In genomic region chr12:116287850-116288301, GRCh38 we compare ENCODE assay signal across 21 cellular contexts. TPM values are rescaled to one million over a fixed set of nuclear protein-coding genes. Genes with fewer than 3 reads are reported as not detected.
DNase-seq lines count a peak whose midpoint lies in the region; ATAC-seq, FAIRE-seq and TF ChIP-seq lines count a peak whose summit lies in the region.
"Had no signal": no experiment of that assay in that cellular context is flagged by ENCODE, and none has a peak within 500 bp of the region (broad histone marks: within the 10 kb centered on the region; RNA-seq: fewer than 3 reads in every experiment).

No MANE protein-coding gene starts in this region.

- H3K27ac ChIP-seq in HepG2 (ENCODE audit: extremely low read length, insufficient read depth, low read length) (no peak overlapping the region), right lobe of liver (no peak overlapping the region), RWPE2 (ENCODE audit: poor library complexity, severe bottlenecking) (no peak overlapping the region), foreskin keratinocyte (no peak overlapping the region)

- no peaks in the 10 kb centered on the region for H3K36me3 Mint-ChIP-seq in activated T-helper 1 cell treated with anti-CD3 and anti-CD28 coated beads, Interleukin-12 subunit alpha, Interleukin-12 subunit beta, Interleukin-2, Interleukin-4 antibody, amounts not matched to agents 30 ng/mL and 10 ng/mL and 1 ng/mL, durations not matched to agents 14 hours and 24 hours and 36 hours (ENCODE audit: low read depth)
- H3K36me3 Mint-ChIP-seq: CD14-positive monocyte had no signal

- 54% methylated on average over 3 of the region's 3 CpGs for WGBS in HepG2 (ENCODE audit: low lambda C conversion rate)
- 45% methylated on average over 1 of the region's 3 CpGs for WGBS in right lobe of liver (ENCODE audit: insufficient coverage, low coverage, low lambda C conversion rate, missing lambda C conversion rate)

- no peak for DNase-seq in HepG2 (ENCODE audit: low spot score)
- DNase-seq in right lobe of liver = no peak
- no peak for DNase-seq in RWPE2 (ENCODE audit: low spot score)
- DNase-seq in fibroblast of peridontal ligament (ENCODE audit: extremely low read depth) = peak; percentile 76
- DNase-seq in foreskin keratinocyte = no peak
- no peak for DNase-seq in activated T-helper 1 cell treated with anti-CD3 and anti-CD28 coated beads, Interleukin-12 subunit alpha, Interleukin-12 subunit beta, Interleukin-2, Interleukin-4 antibody, amounts not matched to agents 30 ng/mL and 10 ng/mL and 1 ng/mL, durations not matched to agents 14 hours and 24 hours and 36 hours (ENCODE audit: low spot score)
- no peak for DNase-seq in stimulated activated CD4-positive, alpha-beta T cell treated with anti-CD3 and anti-CD28 coated beads, Interleukin-2, amount 100 ng/mL, for 48 hours
- DNase-seq: GDM1, KBM-7, NCI-H1105, NCI-H146, NCI-H2081 treated with DMSO at 0.1 percent for 48 hours, NCI-H226, NCI-H510A treated with DMSO at 0.1 percent for 48 hours, NCI-H748 treated with DMSO at 0.1 percent for 48 hours, T-helper 1 cell had no signal

- POLR2A ChIA-PET in HepG2 (lab: Yijun Ruan, JAX) = no interaction called here

- no peak overlapping the region for H3K4me3 ChIP-seq in HepG2 (replicated peaks in 1 of 3; ENCODE audit: insufficient read depth in 1 of 3, low read depth in 2 of 3, low read length in 3 of 3)
- H3K4me3 ChIP-seq in right lobe of liver = no peak overlapping the region
- H3K4me3 ChIP-seq in RWPE2 (ENCODE audit: severe bottlenecking) = no peak overlapping the region

- TF ChIP-seq EP300 in HepG2 (IDR thresholded peaks at IDR 0.05; ENCODE audit: low read depth in 2 of 2, low read length in 2 of 2) (no peak), HepG2 (CRISPR knock-in tag; IDR thresholded peaks at IDR 0.05; ENCODE audit: borderline replicate concordance) (no peak)

- CTCF ChIA-PET in HepG2 (lab: Yijun Ruan, JAX; ENCODE audit: low intra/inter-chr PET ratio, low total read pairs) = no interaction called here

- TF ChIP-seq CTCF in HepG2 (CRISPR knock-in tag; IDR thresholded peaks at IDR 0.05) (no peak), right lobe of liver (IDR thresholded peaks at IDR 0.05) (no peak), RWPE2 (IDR thresholded peaks at IDR 0.05; ENCODE audit: poor library complexity, severe bottlenecking) (no peak), foreskin keratinocyte (conservative IDR thresholded peaks at IDR 0.05) (no peak)

- intact Hi-C loops in HepG2 (cut with micrococcal nuclease; ENCODE audit: unreplicated experiment) = no loop called here
- intact Hi-C loops in right lobe of liver (cut with DNase I) = no loop called here
- intact Hi-C loops in activated T-helper 1 cell treated with anti-CD3 and anti-CD28 coated beads, Interleukin-12 subunit alpha, Interleukin-12 subunit beta, Interleukin-2, Interleukin-4 antibody, amounts not matched to agents 30 ng/mL and 10 ng/mL and 1 ng/mL, durations not matched to agents 14 hours and 24 hours and 36 hours (cut with micrococcal nuclease) = no loop called here

- in situ Hi-C loops in HepG2 (cut with HindIII; ENCODE audit: extremely low pct_ligation_motif_present, low pct_unique_long_range_greater_than_20kb) = no loop called here

- H3K4me1 ChIP-seq in HepG2 (ENCODE audit: insufficient read depth, low read length) = peaks cover 2% of the 10 kb centered on the region; the same call in 1 of the 2 replicates
- H3K4me1 ChIP-seq in right lobe of liver = no peaks in the 10 kb centered on the region
- H3K4me1 ChIP-seq in RWPE2 (ENCODE audit: insufficient read depth, poor library complexity, severe bottlenecking) = no peaks in the 10 kb centered on the region
- H3K4me1 ChIP-seq in foreskin keratinocyte = no peaks in the 10 kb centered on the region

- H3K9me3 ChIP-seq in HepG2 (ENCODE audit: low read length) (no peaks in the 10 kb centered on the region), right lobe of liver (no peaks in the 10 kb centered on the region), RWPE2 (ENCODE audit: severe bottlenecking) (no peaks in the 10 kb centered on the region)

- no peak overlapping the region for H3K4me3 Mint-ChIP-seq in activated T-helper 1 cell treated with anti-CD3 and anti-CD28 coated beads, Interleukin-12 subunit alpha, Interleukin-12 subunit beta, Interleukin-2, Interleukin-4 antibody, amounts not matched to agents 30 ng/mL and 10 ng/mL and 1 ng/mL, durations not matched to agents 14 hours and 24 hours and 36 hours
- H3K4me3 Mint-ChIP-seq: B cell, CD14-positive monocyte had no signal

- no peaks in the 10 kb centered on the region for H3K79me2 ChIP-seq in HepG2 (ENCODE audit: insufficient read depth, low read length)

- TF ChIP-seq RAD21 in HepG2 (CRISPR knock-in tag; IDR thresholded peaks at IDR 0.05) = no peak

- H3K27me3 Mint-ChIP-seq in activated T-helper 1 cell treated with anti-CD3 and anti-CD28 coated beads, Interleukin-12 subunit alpha, Interleukin-12 subunit beta, Interleukin-2, Interleukin-4 antibody, amounts not matched to agents 30 ng/mL and 10 ng/mL and 1 ng/mL, durations not matched to agents 14 hours and 24 hours and 36 hours (ENCODE audit: insufficient read depth) = no peaks in the 10 kb centered on the region
- H3K27me3 Mint-ChIP-seq: B cell had no signal

- no peak overlapping the region for H3K4me2 ChIP-seq in HepG2 (ENCODE audit: low read depth, low read length)

- H3K27me3 ChIP-seq in HepG2 (ENCODE audit: control insufficient read depth in 1 of 2, insufficient read depth in 2 of 2, low read length in 2 of 2) (peaks cover 0 to 7% of the 10 kb centered on the region in 2 experiments; a peak in 2 of 5 replicates), right lobe of liver (no peaks in the 10 kb centered on the region), RWPE2 (ENCODE audit: insufficient read depth, poor library complexity, severe bottlenecking) (no peaks in the 10 kb centered on the region), foreskin keratinocyte (no peaks in the 10 kb centered on the region)

- no peak overlapping the region for H3K9ac ChIP-seq in HepG2 (ENCODE audit: insufficient read depth, low read depth, low read length)

- no peak for TF ChIP-seq POLR2A in HepG2 (IDR thresholded peaks at IDR 0.05; ENCODE audit: insufficient read depth in 1 of 2, low read depth in 2 of 2, low read length in 2 of 2)
- no peak for TF ChIP-seq POLR2A in right lobe of liver (IDR thresholded peaks at IDR 0.05)

- no peaks in the 10 kb centered on the region for H3K9me3 Mint-ChIP-seq in activated T-helper 1 cell treated with anti-CD3 and anti-CD28 coated beads, Interleukin-12 subunit alpha, Interleukin-12 subunit beta, Interleukin-2, Interleukin-4 antibody, amounts not matched to agents 30 ng/mL and 10 ng/mL and 1 ng/mL, durations not matched to agents 14 hours and 24 hours and 36 hours
- H3K9me3 Mint-ChIP-seq: CD14-positive monocyte had no signal

- ATAC-seq in HepG2 (no peak), right lobe of liver (no peak), RWPE2 (ENCODE audit: low read depth) (peak; percentile 50), foreskin keratinocyte (no peak)
- ATAC-seq: HCT116 had no signal

- no TSS peak for BruUV-seq in HepG2 (replicated peaks; lab: Mats Ljungman, UMichigan)

- peaks cover 6% of the 10 kb centered on the region for H3K4me1 Mint-ChIP-seq in activated T-helper 1 cell treated with anti-CD3 and anti-CD28 coated beads, Interleukin-12 subunit alpha, Interleukin-12 subunit beta, Interleukin-2, Interleukin-4 antibody, amounts not matched to agents 30 ng/mL and 10 ng/mL and 1 ng/mL, durations not matched to agents 14 hours and 24 hours and 36 hours (ENCODE audit: low read depth)

- FAIRE-seq in HepG2 (lab: Jason Lieb, UNC) = no peak
- FAIRE-seq: A204.1, H1 had no signal

- H3K36me3 ChIP-seq in HepG2 (replicated peaks in 1 of 2; ENCODE audit: control insufficient read depth in 1 of 2, insufficient read depth in 2 of 2, low read length in 2 of 2) (no peaks in the 10 kb centered on the region), right lobe of liver (no peaks in the 10 kb centered on the region), RWPE2 (ENCODE audit: low read depth) (no peaks in the 10 kb centered on the region)

- H3K27ac Mint-ChIP-seq in activated T-helper 1 cell treated with anti-CD3 and anti-CD28 coated beads, Interleukin-12 subunit alpha, Interleukin-12 subunit beta, Interleukin-2, Interleukin-4 antibody, amounts not matched to agents 30 ng/mL and 10 ng/mL and 1 ng/mL, durations not matched to agents 14 hours and 24 hours and 36 hours = no peak overlapping the region
- H3K27ac Mint-ChIP-seq: B cell had no signal

- H4K20me1 ChIP-seq in HepG2 (ENCODE audit: insufficient read depth, low read length) = no peaks in the 10 kb centered on the region

- no peak overlapping the region for H2AFZ ChIP-seq in HepG2 (ENCODE audit: low read length)

RNA-seq across cellular contexts. Expression of gene MED13L, which starts 10.4 kb away (rescaled TPM):
- 32.9 and 38.9 TPM in 2 replicates for total RNA-seq in HepG2 (2016; rRNA removed; fragmentation: Illumina TruSeq; extraction: Trizol)
- total RNA-seq in HepG2 (2016; cell fraction: cytosol; rRNA removed; fragmentation: Illumina TruSeq; extraction: Trizol; ENCODE audit: low read depth) = 82.6 and 84.3 TPM in 2 replicates
- total RNA-seq in HepG2 (2016; cell fraction: insoluble cytoplasmic fraction; rRNA removed; fragmentation: Illumina TruSeq; extraction: Trizol) = 30.1 and 34.1 TPM in 2 replicates
- 30.2 and 31.1 TPM in 2 replicates for total RNA-seq in HepG2 (2016; cell fraction: membrane; rRNA removed; fragmentation: Illumina TruSeq; extraction: Trizol)
- total RNA-seq in HepG2 (2016; cell fraction: nucleus; rRNA removed; fragmentation: Illumina TruSeq; extraction: Trizol) = 77.6 and 90.7 TPM in 2 replicates
- polyA plus RNA-seq in HepG2 (2011; rRNA removed) = 20.5 and 24.8 TPM in 2 replicates
- 13.8 and 15.7 TPM in 2 replicates for polyA plus RNA-seq in HepG2 (2011; cell fraction: cytosol; rRNA removed)
- polyA plus RNA-seq in HepG2 (2011; cell fraction: nucleus; rRNA removed) = 28.2 and 34.1 TPM in 2 replicates
- 19.0 and 20.9 TPM in 2 replicates for polyA plus RNA-seq in HepG2 (2012)
- polyA plus RNA-seq in HepG2 (2016; cell fraction: cytosol; fragmentation: Illumina TruSeq; extraction: Trizol; ENCODE audit: low read depth) = 0.53 and 0.93 TPM in 2 replicates
- polyA plus RNA-seq in HepG2 (2016; cell fraction: insoluble cytoplasmic fraction; fragmentation: Illumina TruSeq; extraction: Trizol; ENCODE audit: low read depth) = 18.1 and 20.3 TPM in 2 replicates
- 2.4 and 2.8 TPM in 2 replicates for polyA plus RNA-seq in HepG2 (2016; cell fraction: membrane; fragmentation: Illumina TruSeq; extraction: Trizol; ENCODE audit: low read depth)
- polyA plus RNA-seq in HepG2 (2016; cell fraction: nucleus; fragmentation: Illumina TruSeq; extraction: Trizol; ENCODE audit: insufficient read depth, low read depth) = 34.1 and 35.3 TPM in 2 replicates
- polyA minus RNA-seq in HepG2 (2011; rRNA and poly(A)+ RNA removed; ENCODE audit: low replicate concordance) = 56.3 and 75.4 TPM in 2 replicates
- 28.0 and 36.0 TPM in 2 replicates for polyA minus RNA-seq in HepG2 (2011; cell fraction: cytosol; rRNA and poly(A)+ RNA removed)
- 207 and 236 TPM in 2 replicates for polyA minus RNA-seq in HepG2 (2011; cell fraction: nucleus; rRNA and poly(A)+ RNA removed)
- total RNA-seq in right lobe of liver = 10 to 100 TPM; 29.0 to 52.0 (median 38.1) TPM
- 42.4 and 50.1 TPM in 2 replicates for total RNA-seq in foreskin keratinocyte
- 4.6 and 5.3 TPM in 2 replicates for polyA plus RNA-seq in foreskin keratinocyte
- total RNA-seq in activated T-helper 1 cell treated with anti-CD3 and anti-CD28 coated beads, Interleukin-12 subunit alpha, Interleukin-12 subunit beta, Interleukin-2, Interleukin-4 antibody, amounts not matched to agents 30 ng/mL and 10 ng/mL and 1 ng/mL, durations not matched to agents 14 hours and 24 hours and 36 hours = 65.5 and 66.1 TPM in 2 replicates
